In genomic region chr4:12084690-12085089, GRCh38 we compare ENCODE assay signal across 22 cellular contexts.
DNase-seq lines count a peak whose midpoint lies in the region; TF ChIP-seq lines count a peak whose summit lies in the region.
"Had no signal": no experiment of that assay in that cellular context is flagged by ENCODE, and none has a peak within 500 bp of the region (broad histone marks: within the 10 kb centered on the region; RNA-seq: fewer than 3 reads in every experiment).

No MANE protein-coding gene starts in this region.

- no TSS peak for BruUV-seq in mammary epithelial cell (replicated peaks; lab: Mats Ljungman, UMichigan)

- H3K4me2 ChIP-seq in mammary epithelial cell (ENCODE audit: insufficient read depth, low read depth, low read length) = no peak overlapping the region
- H3K4me2 ChIP-seq: A549; BLaER1 treated with 17β-estradiol and CSF1 and Interleukin-3, amounts not matched to agents 10 nM and 100 nM had no signal

- CTCF ChIA-PET in mammary epithelial cell (lab: Charles Lee; ENCODE audit: low non-redundant PET) = interaction anchor here (0.5 kb wide), 1 partner anchor 326 kb away, joined by 3 read pairs; no protein-coding TSS in a partner anchor

- in situ Hi-C loops in mammary epithelial cell (cut with MboI; ENCODE audit: low sequenced_read_pairs in 2 of 2) = no loop called here

- H3K4me1 ChIP-seq in mammary epithelial cell (ENCODE audit: insufficient read depth, low read length) = no peaks in the 10 kb centered on the region
- H3K4me1 ChIP-seq: A549, BE2C, HAP-1 had no signal

- H3K9me3 ChIP-seq in mammary epithelial cell (replicated peaks; ENCODE audit: insufficient read depth, low read length) = peaks cover 2% of the 10 kb centered on the region
- H3K9me3 ChIP-seq: A549, BE2C, HAP-1 had no signal

- no peaks in the 10 kb centered on the region for H3K36me3 ChIP-seq in mammary epithelial cell (ENCODE audit: insufficient read depth, low read length)
- H3K36me3 ChIP-seq: BE2C; BLaER1 treated with 17β-estradiol and CSF1 and Interleukin-3, amounts not matched to agents 10 nM and 100 nM; HAP-1 had no signal

- no peaks in the 10 kb centered on the region for H3K27me3 ChIP-seq in mammary epithelial cell (ENCODE audit: insufficient read depth, low read length)
- H3K27me3 ChIP-seq: BE2C; BLaER1 treated with 17β-estradiol and CSF1 and Interleukin-3, amounts not matched to agents 10 nM and 100 nM had no signal

- WGBS in mammary epithelial cell (ENCODE audit: low coverage, missing lambda C conversion rate) = 9% methylated on average over 5 of the region's 5 CpGs

- H3K27ac ChIP-seq in mammary epithelial cell (ENCODE audit: insufficient read depth, low read depth, low read length) = no peak overlapping the region
- peak overlapping the region; percentile 63 for H3K27ac ChIP-seq in epithelial cell of prostate
- H3K27ac ChIP-seq: A549; BLaER1 treated with 17β-estradiol and CSF1 and Interleukin-3, amounts not matched to agents 10 nM and 100 nM had no signal

- dilution Hi-C loops in mammary epithelial cell (cut with HindIII; ENCODE audit: low sequenced_read_pairs) = no loop called here

- H3K9ac ChIP-seq in mammary epithelial cell (ENCODE audit: insufficient read depth, low read length) = no peak overlapping the region
- H3K9ac ChIP-seq: BLaER1 treated with 17β-estradiol and CSF1 and Interleukin-3, amounts not matched to agents 10 nM and 100 nM had no signal

- no peak overlapping the region for H3K4me3 ChIP-seq in mammary epithelial cell (replicated peaks in 1 of 3; ENCODE audit: insufficient read depth in 1 of 3, low read depth in 2 of 3, low read length in 3 of 3)
- H3K4me3 ChIP-seq: A549; BLaER1 treated with 17β-estradiol and CSF1 and Interleukin-3, amounts not matched to agents 10 nM and 100 nM; HAP-1 had no signal

- H2AFZ ChIP-seq in mammary epithelial cell (ENCODE audit: low read depth, low read length) = no peak overlapping the region

- no peak for TF ChIP-seq CTCF in mammary epithelial cell (conservative IDR thresholded peaks at IDR 0.05 in 1 of 2, IDR thresholded peaks at IDR 0.05 in 1 of 2; ENCODE audit: extremely low read depth in 1 of 2, insufficient read depth in 1 of 2, low read depth in 1 of 2, low read length in 2 of 2)

- no peaks in the 10 kb centered on the region for H4K20me1 ChIP-seq in mammary epithelial cell (ENCODE audit: insufficient read depth, low read length)
- H4K20me1 ChIP-seq: BLaER1 treated with 17β-estradiol and CSF1 and Interleukin-3, amounts not matched to agents 10 nM and 100 nM had no signal

- no peaks in the 10 kb centered on the region for H3K79me2 ChIP-seq in mammary epithelial cell (ENCODE audit: insufficient read depth, low read length)

- intact Hi-C loops in mammary epithelial cell (cut with micrococcal nuclease) = loop anchor here (2.0 kb wide), 1 partner anchor 34 kb away; no protein-coding TSS in a partner anchor

- peak; percentile 1 for DNase-seq in HPDE6-E6E7 (ENCODE audit: extremely low spot score)
- DNase-seq in mammary epithelial cell = peak; percentile 28
- DNase-seq in epithelial cell of prostate (ENCODE audit: low read depth, low spot score) = peak; percentile 6
- no peak for DNase-seq in RPMI8226
- DNase-seq in COLO668 (lab: John Stamatoyannopoulos, UW; ENCODE audit: unreplicated experiment) = no peak
- DNase-seq in pons (ENCODE audit: low spot score) = no peak
- DNase-seq: 8988T; ACHN; AML-193; BE2C; Calu3; CD4-positive, alpha-beta T cell; CD8-positive, alpha-beta memory T cell; COR-L47; DMS53; DMS79 treated with DMSO at 0.1 percent for 48 hours; GF-D8; GOT3; HFFc6 had no signal

Comparison
In these comparisons a context has a peak if more than half of its experiments do, and no peak if none do; other contexts are left out.
1. DNase-seq: peak in HPDE6-E6E7 (single experiment), mammary epithelial cell (single experiment) and epithelial cell of prostate (single experiment); none in RPMI8226 (single experiment), COLO668 (single experiment) and pons (single experiment).